ENCODE assay signal across 1 cellular context in the genomic region with DNA sequence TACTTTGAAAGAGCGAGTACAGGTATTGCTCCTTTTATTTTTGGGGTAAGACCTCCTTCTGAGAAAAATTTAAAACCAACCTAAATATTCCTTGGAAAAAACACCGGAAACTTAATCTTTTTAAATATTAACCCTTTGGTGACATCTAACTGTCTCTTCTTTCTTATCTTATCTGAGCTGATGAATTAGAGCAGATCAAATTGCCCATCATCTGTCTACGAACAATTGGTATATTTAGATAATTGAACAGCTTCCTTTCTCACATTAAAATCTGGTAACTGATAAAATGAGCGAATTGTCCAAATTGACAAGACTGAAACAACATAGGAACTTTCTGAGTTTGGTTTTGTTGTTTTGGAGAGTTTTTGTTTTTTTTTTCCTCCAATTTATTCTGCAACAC.
TF ChIP-seq lines count a peak whose summit lies in the region.

No MANE protein-coding gene starts in this region.

TF ChIP-seq in GM23338, 12 proteins besides CTCF, POLR2A, EP300 and RAD21 (continued from another document):
- TF ChIP-seq ZNF462 (CRISPR knock-in tag; IDR thresholded peaks at IDR 0.05) (no peak), NANOG (IDR thresholded peaks at IDR 0.05; ENCODE audit: borderline replicate concordance) (no peak), EZH2phosphoT487 (IDR thresholded peaks at IDR 0.05; ENCODE audit: unreplicated experiment) (no peak)
- TF ChIP-seq, protein P1, sequence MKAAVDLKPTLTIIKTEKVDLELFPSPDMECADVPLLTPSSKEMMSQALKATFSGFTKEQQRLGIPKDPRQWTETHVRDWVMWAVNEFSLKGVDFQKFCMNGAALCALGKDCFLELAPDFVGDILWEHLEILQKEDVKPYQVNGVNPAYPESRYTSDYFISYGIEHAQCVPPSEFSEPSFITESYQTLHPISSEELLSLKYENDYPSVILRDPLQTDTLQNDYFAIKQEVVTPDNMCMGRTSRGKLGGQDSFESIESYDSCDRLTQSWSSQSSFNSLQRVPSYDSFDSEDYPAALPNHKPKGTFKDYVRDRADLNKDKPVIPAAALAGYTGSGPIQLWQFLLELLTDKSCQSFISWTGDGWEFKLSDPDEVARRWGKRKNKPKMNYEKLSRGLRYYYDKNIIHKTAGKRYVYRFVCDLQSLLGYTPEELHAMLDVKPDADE (IDR thresholded peaks at IDR 0.05): no peak
